17 cellular contexts compared by ENCODE assay signal in genomic region chr6:39495023-39495422, GRCh38.
"Had no signal": no experiment of that assay in that cellular context is flagged by ENCODE, and none has a peak within 500 bp of the region (broad histone marks: within the 10 kb centered on the region; RNA-seq: fewer than 3 reads in every experiment).

No MANE protein-coding gene starts in this region.

- H2AFZ ChIP-seq: parathyroid adenoma had no signal

- H3K36me3 Mint-ChIP-seq: memory B cell, type B pancreatic cell had no signal

- H3K9me3 ChIP-seq: esophagus muscularis mucosa, left ventricle myocardium inferior, lower lobe of right lung, prostate gland had no signal

- H3K4me3 ChIP-seq: esophagus muscularis mucosa, left ventricle myocardium inferior, lower lobe of right lung, prostate gland had no signal

- H3K27ac ChIP-seq: epithelial cell of prostate, left ventricle myocardium inferior, lower lobe of right lung, parathyroid adenoma, prostate gland had no signal

- H3K27me3 ChIP-seq: esophagus muscularis mucosa had no signal

- H3K4me1 Mint-ChIP-seq: memory B cell had no signal

- H3K4me3 Mint-ChIP-seq: dendritic cell treated with granulocyte-macrophage colony-stimulating factor and Interleukin-4, amounts not matched to agents 40 ng/mL and 50 ng/mL, for 4 days; effector memory CD8-positive, alpha-beta T cell; memory B cell; natural killer cell treated with Interleukin-12 subunit alpha and Interleukin-12 subunit beta and Interleukin-15 and Interleukin-18, amount 100 ng/mL, for 72 hours; type B pancreatic cell had no signal

- H3K36me3 ChIP-seq: esophagus muscularis mucosa, left ventricle myocardium inferior, lower lobe of right lung, prostate gland had no signal

- H3K4me1 ChIP-seq: parathyroid adenoma, prostate gland had no signal

- H3K79me2 ChIP-seq: parathyroid adenoma had no signal

- H3K27ac Mint-ChIP-seq: dendritic cell treated with granulocyte-macrophage colony-stimulating factor and Interleukin-4, amounts not matched to agents 40 ng/mL and 50 ng/mL, for 4 days; effector memory CD8-positive, alpha-beta T cell; memory B cell; natural killer cell treated with Interleukin-12 subunit alpha and Interleukin-12 subunit beta and Interleukin-15 and Interleukin-18, amount 100 ng/mL, for 72 hours; type B pancreatic cell had no signal

- ATAC-seq: effector memory CD8-positive, alpha-beta T cell; left cardiac atrium; lower lobe of right lung; natural killer cell treated with Interleukin-12 subunit alpha and Interleukin-12 subunit beta and Interleukin-15 and Interleukin-18, amount 100 ng/mL, for 72 hours had no signal

- DNase-seq: cerebellar nuclear complex; effector memory CD8-positive, alpha-beta T cell; foreskin fibroblast; left cardiac atrium; left ventricle myocardium inferior; lower lobe of right lung; midbrain; stimulated activated CD4-positive, alpha-beta T cell treated with anti-CD3 and anti-CD28 coated beads, Interleukin-2, amount 100 ng/mL, for 24 hours; stimulated activated naive CD4-positive, alpha-beta T cell treated with Interleukin-2 at 50 U/mL for 16 hours had no signal

- H3K9ac ChIP-seq: parathyroid adenoma had no signal

- H3K9me3 Mint-ChIP-seq: type B pancreatic cell had no signal
